1 cellular context compared by ENCODE assay signal in the genomic region with DNA sequence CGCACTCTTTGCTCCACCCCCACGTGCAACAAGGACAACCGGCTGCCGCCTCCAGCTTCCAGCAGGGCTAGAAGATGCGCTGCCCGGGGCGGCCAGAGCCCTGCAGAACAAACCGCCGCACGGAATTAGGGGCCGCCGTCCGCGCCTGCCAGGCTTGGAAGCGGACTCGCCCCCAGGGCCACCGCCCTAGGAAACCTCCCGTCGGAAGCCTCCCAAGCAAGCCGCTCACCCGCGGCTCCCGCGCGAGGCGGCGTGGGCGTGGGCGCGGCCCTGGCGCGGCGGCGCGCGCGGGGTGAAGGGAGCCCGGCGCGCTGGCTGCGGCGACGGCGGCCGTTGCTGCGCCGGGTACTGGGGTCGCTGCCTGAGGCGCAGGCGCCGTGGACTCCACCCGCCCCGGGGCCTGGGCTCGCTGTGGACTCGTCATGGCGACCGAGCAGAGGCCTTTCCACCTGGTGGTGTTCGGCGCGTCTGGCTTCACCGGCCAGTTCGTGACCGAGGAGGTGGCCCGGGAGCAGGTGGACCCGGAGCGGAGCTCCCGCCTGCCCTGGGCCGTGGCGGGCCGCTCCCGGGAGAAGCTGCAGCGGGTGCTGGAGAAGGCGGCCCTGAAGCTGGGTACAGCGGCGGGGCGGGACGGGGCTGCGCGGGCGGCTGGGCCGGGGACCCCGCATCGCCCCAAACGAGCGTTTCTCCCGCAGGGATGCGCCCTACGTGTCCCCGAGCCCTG.
A peak's percentile ranks its signal among the peaks of the same experiment; 100 is the strongest.
TF ChIP-seq lines count a peak whose summit lies in the region.

A gene with protein sequence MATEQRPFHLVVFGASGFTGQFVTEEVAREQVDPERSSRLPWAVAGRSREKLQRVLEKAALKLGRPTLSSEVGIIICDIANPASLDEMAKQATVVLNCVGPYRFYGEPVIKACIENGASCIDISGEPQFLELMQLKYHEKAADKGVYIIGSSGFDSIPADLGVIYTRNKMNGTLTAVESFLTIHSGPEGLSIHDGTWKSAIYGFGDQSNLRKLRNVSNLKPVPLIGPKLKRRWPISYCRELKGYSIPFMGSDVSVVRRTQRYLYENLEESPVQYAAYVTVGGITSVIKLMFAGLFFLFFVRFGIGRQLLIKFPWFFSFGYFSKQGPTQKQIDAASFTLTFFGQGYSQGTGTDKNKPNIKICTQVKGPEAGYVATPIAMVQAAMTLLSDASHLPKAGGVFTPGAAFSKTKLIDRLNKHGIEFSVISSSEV (plus strand): TSS at position 409 of the 724 bp plus-strand sequence. CDS start 14 bp downstream, at position 423.

TF ChIP-seq in GM12878, 131 proteins besides CTCF, POLR2A, EP300 and RAD21 (continued from another document and continues in another):
- TF ChIP-seq, protein P1, sequence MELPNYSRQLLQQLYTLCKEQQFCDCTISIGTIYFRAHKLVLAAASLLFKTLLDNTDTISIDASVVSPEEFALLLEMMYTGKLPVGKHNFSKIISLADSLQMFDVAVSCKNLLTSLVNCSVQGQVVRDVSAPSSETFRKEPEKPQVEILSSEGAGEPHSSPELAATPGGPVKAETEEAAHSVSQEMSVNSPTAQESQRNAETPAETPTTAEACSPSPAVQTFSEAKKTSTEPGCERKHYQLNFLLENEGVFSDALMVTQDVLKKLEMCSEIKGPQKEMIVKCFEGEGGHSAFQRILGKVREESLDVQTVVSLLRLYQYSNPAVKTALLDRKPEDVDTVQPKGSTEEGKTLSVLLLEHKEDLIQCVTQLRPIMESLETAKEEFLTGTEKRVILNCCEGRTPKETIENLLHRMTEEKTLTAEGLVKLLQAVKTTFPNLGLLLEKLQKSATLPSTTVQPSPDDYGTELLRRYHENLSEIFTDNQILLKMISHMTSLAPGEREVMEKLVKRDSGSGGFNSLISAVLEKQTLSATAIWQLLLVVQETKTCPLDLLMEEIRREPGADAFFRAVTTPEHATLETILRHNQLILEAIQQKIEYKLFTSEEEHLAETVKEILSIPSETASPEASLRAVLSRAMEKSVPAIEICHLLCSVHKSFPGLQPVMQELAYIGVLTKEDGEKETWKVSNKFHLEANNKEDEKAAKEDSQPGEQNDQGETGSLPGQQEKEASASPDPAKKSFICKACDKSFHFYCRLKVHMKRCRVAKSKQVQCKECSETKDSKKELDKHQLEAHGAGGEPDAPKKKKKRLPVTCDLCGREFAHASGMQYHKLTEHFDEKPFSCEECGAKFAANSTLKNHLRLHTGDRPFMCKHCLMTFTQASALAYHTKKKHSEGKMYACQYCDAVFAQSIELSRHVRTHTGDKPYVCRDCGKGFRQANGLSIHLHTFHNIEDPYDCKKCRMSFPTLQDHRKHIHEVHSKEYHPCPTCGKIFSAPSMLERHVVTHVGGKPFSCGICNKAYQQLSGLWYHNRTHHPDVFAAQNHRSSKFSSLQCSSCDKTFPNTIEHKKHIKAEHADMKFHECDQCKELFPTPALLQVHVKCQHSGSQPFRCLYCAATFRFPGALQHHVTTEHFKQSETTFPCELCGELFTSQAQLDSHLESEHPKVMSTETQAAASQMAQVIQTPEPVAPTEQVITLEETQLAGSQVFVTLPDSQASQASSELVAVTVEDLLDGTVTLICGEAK (IDR thresholded peaks at IDR 0.05; ENCODE audit: borderline replicate concordance) = no peak
- TF ChIP-seq NR2C1 (IDR thresholded peaks at IDR 0.05) (peak; percentile 65), BACH1 (IDR thresholded peaks at IDR 0.05; ENCODE audit: borderline replicate concordance) (peak; percentile 88), POU2F2 (IDR thresholded peaks at IDR 0.05; ENCODE audit: borderline replicate concordance, low read depth, low read length) (0 out of 3 replicates have a peak, but pooled peaks have one; percentile 14), BCL11A (IDR thresholded peaks at IDR 0.05; ENCODE audit: low read depth, low read length) (no peak), IKZF2 (IDR thresholded peaks at IDR 0.05) (no peak), ESRRA (IDR thresholded peaks at IDR 0.05; ENCODE audit: low read length) (0 out of 2 replicates have a peak, but pooled peaks have one; percentile 8), SMARCA5 (IDR thresholded peaks at IDR 0.05) (peak; percentile 69; the same call in 1 of the 2 replicates), MEF2B (IDR thresholded peaks at IDR 0.05; ENCODE audit: partially characterized antibody, poor library complexity, severe bottlenecking) (no peak), KDM1A (IDR thresholded peaks at IDR 0.05; ENCODE audit: borderline replicate concordance) (no peak), FOXM1 (IDR thresholded peaks at IDR 0.05; ENCODE audit: low read depth, low read length) (no peak), LARP7 (IDR thresholded peaks at IDR 0.05) (peak; percentile 80; the same call in 1 of the 2 replicates), STAT3 (IDR thresholded peaks at IDR 0.05; ENCODE audit: low read depth, low read length) (no peak), HDAC2 (IDR thresholded peaks at IDR 0.05) (no peak), GATAD2B (conservative IDR thresholded peaks at IDR 0.05; ENCODE audit: low read depth) (no peak; the same call in none of the 2 replicates), POLR2AphosphoS5 (IDR thresholded peaks at IDR 0.05; ENCODE audit: low read length) (peak; percentile 63; the same call in 1 of the 2 replicates), ZSCAN29 (IDR thresholded peaks at IDR 0.05) (peak; percentile 61; the same call in 1 of the 2 replicates), RB1 (IDR thresholded peaks at IDR 0.05; ENCODE audit: borderline replicate concordance) (peak; percentile 79; the same call in 1 of the 2 replicates), RBBP5 (conservative IDR thresholded peaks at IDR 0.05) (no peak), MXI1 (IDR thresholded peaks at IDR 0.05; ENCODE audit: low read depth, low read length) (0 out of 2 replicates have a peak, but pooled peaks have one; percentile 34), MYC (IDR thresholded peaks at IDR 0.05; ENCODE audit: insufficient read depth, insufficient read length, insufficient replicate concordance, low read length, severe bottlenecking) (no peak), ASH2L (IDR thresholded peaks at IDR 0.05; ENCODE audit: borderline replicate concordance, low read depth) (peak; percentile 66; the same call in 1 of the 2 replicates), BHLHE40 (IDR thresholded peaks at IDR 0.05; ENCODE audit: borderline replicate concordance in 1 of 2, low read depth in 2 of 2, low read length in 1 of 2) (peak in 1 of 2 experiments; percentile 64; a peak in 2 of 4 replicates), CREB1 (IDR thresholded peaks at IDR 0.05; ENCODE audit: low read depth) (0 out of 2 replicates have a peak, but pooled peaks have one; percentile 31), ZZZ3 (IDR thresholded peaks at IDR 0.05; ENCODE audit: control insufficient read depth, insufficient read length, low read depth) (no peak), JUNB (IDR thresholded peaks at IDR 0.05) (no peak), TAF1 (IDR thresholded peaks at IDR 0.05; ENCODE audit: borderline replicate concordance, low read depth, low read length) (peak; percentile 34; the same call in 1 of the 2 replicates)
- TF ChIP-seq, protein P2, sequence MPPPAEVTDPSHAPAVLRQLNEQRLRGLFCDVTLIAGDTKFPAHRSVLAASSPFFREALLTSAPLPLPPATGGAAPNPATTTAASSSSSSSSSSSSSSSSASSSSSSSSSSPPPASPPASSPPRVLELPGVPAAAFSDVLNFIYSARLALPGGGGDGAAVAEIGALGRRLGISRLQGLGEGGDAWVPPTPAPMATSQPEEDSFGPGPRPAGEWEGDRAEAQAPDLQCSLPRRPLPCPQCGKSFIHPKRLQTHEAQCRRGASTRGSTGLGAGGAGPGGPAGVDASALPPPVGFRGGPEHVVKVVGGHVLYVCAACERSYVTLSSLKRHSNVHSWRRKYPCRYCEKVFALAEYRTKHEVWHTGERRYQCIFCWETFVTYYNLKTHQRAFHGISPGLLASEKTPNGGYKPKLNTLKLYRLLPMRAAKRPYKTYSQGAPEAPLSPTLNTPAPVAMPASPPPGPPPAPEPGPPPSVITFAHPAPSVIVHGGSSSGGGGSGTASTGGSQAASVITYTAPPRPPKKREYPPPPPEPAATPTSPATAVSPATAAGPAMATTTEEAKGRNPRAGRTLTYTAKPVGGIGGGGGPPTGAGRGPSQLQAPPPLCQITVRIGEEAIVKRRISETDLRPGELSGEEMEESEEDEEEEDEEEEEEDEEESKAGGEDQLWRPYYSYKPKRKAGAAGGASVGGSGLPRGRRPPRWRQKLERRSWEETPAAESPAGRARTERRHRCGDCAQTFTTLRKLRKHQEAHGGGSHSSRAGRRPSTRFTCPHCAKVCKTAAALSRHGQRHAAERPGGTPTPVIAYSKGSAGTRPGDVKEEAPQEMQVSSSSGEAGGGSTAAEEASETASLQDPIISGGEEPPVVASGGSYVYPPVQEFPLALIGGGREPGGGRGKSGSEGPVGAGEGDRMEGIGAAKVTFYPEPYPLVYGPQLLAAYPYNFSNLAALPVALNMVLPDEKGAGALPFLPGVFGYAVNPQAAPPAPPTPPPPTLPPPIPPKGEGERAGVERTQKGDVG (CRISPR knock-in tag; IDR thresholded peaks at IDR 0.05) = no peak
- TF ChIP-seq, protein P3, sequence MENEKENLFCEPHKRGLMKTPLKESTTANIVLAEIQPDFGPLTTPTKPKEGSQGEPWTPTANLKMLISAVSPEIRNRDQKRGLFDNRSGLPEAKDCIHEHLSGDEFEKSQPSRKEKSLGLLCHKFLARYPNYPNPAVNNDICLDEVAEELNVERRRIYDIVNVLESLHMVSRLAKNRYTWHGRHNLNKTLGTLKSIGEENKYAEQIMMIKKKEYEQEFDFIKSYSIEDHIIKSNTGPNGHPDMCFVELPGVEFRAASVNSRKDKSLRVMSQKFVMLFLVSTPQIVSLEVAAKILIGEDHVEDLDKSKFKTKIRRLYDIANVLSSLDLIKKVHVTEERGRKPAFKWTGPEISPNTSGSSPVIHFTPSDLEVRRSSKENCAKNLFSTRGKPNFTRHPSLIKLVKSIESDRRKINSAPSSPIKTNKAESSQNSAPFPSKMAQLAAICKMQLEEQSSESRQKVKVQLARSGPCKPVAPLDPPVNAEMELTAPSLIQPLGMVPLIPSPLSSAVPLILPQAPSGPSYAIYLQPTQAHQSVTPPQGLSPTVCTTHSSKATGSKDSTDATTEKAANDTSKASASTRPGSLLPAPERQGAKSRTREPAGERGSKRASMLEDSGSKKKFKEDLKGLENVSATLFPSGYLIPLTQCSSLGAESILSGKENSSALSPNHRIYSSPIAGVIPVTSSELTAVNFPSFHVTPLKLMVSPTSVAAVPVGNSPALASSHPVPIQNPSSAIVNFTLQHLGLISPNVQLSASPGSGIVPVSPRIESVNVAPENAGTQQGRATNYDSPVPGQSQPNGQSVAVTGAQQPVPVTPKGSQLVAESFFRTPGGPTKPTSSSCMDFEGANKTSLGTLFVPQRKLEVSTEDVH (IDR thresholded peaks at IDR 0.05; ENCODE audit: low read depth, partially characterized antibody) = no peak
- TF ChIP-seq, protein P4, sequence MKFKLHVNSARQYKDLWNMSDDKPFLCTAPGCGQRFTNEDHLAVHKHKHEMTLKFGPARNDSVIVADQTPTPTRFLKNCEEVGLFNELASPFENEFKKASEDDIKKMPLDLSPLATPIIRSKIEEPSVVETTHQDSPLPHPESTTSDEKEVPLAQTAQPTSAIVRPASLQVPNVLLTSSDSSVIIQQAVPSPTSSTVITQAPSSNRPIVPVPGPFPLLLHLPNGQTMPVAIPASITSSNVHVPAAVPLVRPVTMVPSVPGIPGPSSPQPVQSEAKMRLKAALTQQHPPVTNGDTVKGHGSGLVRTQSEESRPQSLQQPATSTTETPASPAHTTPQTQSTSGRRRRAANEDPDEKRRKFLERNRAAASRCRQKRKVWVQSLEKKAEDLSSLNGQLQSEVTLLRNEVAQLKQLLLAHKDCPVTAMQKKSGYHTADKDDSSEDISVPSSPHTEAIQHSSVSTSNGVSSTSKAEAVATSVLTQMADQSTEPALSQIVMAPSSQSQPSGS (IDR thresholded peaks at IDR 0.05; ENCODE audit: low read length) = no peak
- TF ChIP-seq, protein P5, sequence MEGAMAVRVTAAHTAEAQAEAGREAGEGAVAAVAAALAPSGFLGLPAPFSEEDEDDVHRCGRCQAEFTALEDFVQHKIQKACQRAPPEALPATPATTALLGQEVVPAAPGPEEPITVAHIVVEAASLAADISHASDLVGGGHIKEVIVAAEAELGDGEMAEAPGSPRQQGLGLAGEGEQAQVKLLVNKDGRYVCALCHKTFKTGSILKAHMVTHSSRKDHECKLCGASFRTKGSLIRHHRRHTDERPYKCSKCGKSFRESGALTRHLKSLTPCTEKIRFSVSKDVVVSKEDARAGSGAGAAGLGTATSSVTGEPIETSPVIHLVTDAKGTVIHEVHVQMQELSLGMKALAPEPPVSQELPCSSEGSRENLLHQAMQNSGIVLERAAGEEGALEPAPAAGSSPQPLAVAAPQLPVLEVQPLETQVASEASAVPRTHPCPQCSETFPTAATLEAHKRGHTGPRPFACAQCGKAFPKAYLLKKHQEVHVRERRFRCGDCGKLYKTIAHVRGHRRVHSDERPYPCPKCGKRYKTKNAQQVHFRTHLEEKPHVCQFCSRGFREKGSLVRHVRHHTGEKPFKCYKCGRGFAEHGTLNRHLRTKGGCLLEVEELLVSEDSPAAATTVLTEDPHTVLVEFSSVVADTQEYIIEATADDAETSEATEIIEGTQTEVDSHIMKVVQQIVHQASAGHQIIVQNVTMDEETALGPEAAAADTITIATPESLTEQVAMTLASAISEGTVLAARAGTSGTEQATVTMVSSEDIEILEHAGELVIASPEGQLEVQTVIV (IDR thresholded peaks at IDR 0.05; ENCODE audit: borderline replicate concordance, partially characterized antibody) = no peak
- TF ChIP-seq, protein P6, sequence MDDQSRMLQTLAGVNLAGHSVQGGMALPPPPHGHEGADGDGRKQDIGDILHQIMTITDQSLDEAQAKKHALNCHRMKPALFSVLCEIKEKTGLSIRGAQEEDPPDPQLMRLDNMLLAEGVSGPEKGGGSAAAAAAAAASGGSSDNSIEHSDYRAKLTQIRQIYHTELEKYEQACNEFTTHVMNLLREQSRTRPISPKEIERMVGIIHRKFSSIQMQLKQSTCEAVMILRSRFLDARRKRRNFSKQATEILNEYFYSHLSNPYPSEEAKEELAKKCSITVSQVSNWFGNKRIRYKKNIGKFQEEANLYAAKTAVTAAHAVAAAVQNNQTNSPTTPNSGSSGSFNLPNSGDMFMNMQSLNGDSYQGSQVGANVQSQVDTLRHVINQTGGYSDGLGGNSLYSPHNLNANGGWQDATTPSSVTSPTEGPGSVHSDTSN (IDR thresholded peaks at IDR 0.05; ENCODE audit: insufficient replicate concordance, low read depth, low read length) = no peak
- TF ChIP-seq, protein P7, sequence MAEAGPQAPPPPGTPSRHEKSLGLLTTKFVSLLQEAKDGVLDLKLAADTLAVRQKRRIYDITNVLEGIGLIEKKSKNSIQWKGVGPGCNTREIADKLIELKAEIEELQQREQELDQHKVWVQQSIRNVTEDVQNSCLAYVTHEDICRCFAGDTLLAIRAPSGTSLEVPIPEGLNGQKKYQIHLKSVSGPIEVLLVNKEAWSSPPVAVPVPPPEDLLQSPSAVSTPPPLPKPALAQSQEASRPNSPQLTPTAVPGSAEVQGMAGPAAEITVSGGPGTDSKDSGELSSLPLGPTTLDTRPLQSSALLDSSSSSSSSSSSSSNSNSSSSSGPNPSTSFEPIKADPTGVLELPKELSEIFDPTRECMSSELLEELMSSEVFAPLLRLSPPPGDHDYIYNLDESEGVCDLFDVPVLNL (IDR thresholded peaks at IDR 0.05; ENCODE audit: low read depth, low read length) = no peak
